Comparison of ENCODE assay signal across 25 cellular contexts in the genomic region with DNA sequence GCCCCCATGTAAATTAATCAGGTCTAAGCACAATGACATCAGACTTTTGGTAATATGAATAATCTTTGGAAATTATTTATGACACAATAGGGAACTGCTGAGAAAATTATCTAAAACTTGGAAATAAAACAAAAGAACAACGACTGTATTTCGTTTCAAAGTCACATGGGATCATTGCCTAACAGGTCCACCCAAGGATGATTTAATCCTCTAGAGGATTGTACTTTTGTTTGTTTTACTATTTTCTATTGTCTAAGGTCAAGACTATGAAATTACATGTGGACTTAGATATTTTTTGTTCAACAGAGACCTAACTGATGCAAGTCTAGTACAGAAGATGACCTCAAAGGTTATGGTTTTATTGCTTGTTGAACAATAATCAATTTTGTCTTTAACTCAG.
"Had no signal": no experiment of that assay in that cellular context is flagged by ENCODE, and none has a peak within 500 bp of the region (broad histone marks: within the 10 kb centered on the region; RNA-seq: fewer than 3 reads in every experiment).

No MANE protein-coding gene starts in this region.

- ATAC-seq: left cardiac atrium; left ventricle myocardium superior; right lobe of liver; stimulated activated effector memory CD8-positive, alpha-beta T cell treated with anti-CD3 and anti-CD28 coated beads, Interleukin-12 subunit alpha, Interleukin-12 subunit beta, amount 100 ng/mL, for 72 hours; WTC11 had no signal

- H3K9me3 ChIP-seq: ascending aorta, colonic mucosa, neutrophil, right lobe of liver, uterus had no signal

- DNase-seq: activated CD4-positive, alpha-beta memory T cell treated with anti-CD3 and anti-CD28 coated beads, Interleukin-2, amount 10 ng/mL, durations not matched to agents 7 days and 5 days; activated CD4-positive, alpha-beta T cell treated with anti-CD3 and anti-CD28 coated beads for 1 hour; activated CD4-positive, alpha-beta T cell treated with anti-CD3 and anti-CD28 coated beads, Interleukin-2, amount 10 ng/mL, durations not matched to agents 7 days and 5 days; activated CD8-positive, alpha-beta memory T cell treated with anti-CD3 and anti-CD28 coated beads, Interleukin-2, amount 50 U/mL, for 48 hours; activated gamma-delta T cell; activated naive CD4-positive, alpha-beta T cell treated with anti-CD3 and anti-CD28 coated beads, Interleukin-2, amount 10 ng/mL, durations not matched to agents 7 days and 5 days; activated naive CD8-positive, alpha-beta T cell treated with anti-CD3 and anti-CD28 coated beads, Interleukin-2, amount 10 ng/mL, durations not matched to agents 7 days and 5 days; activated T-cell treated with anti-CD3 and anti-CD28 coated beads, Interleukin-2, amount 50 U/mL, for 24 hours; colonic mucosa; effector CD8-positive, alpha-beta T cell; head of caudate nucleus; hippocampal formation; left cardiac atrium; left ventricle myocardium superior; nephron progenitor cell; right lobe of liver; small intestine; stimulated activated CD4-positive, alpha-beta T cell treated with anti-CD3 and anti-CD28 coated beads, Interleukin-4, amount 100 ng/mL, for 24 hours; substantia nigra; T1000; uterus had no signal

- H3K4me1 ChIP-seq: ascending aorta, colonic mucosa, right lobe of liver, uterus had no signal

- H3K27ac ChIP-seq: ascending aorta, colonic mucosa, neutrophil, right lobe of liver, uterus had no signal

- H3K4me3 ChIP-seq: ascending aorta, colonic mucosa, right lobe of liver, uterus had no signal

- H3K27me3 ChIP-seq: ascending aorta, colonic mucosa, neutrophil, right lobe of liver, uterus had no signal

- H3K36me3 ChIP-seq: ascending aorta, colonic mucosa, neutrophil, right lobe of liver, uterus had no signal
